In genomic region chr11:117202386-117203068, GRCh38 we compare ENCODE assay signal across 11 cellular contexts. TPM values are rescaled to one million over a fixed set of nuclear protein-coding genes. Genes with fewer than 3 reads are reported as not detected.
A peak's percentile ranks its signal among the peaks of the same experiment; 100 is the strongest.
DNase-seq lines count a peak whose midpoint lies in the region; ATAC-seq and TF ChIP-seq lines count a peak whose summit lies in the region.
"Had no signal": no experiment of that assay in that cellular context is flagged by ENCODE, and none has a peak within 500 bp of the region (broad histone marks: within the 10 kb centered on the region; RNA-seq: fewer than 3 reads in every experiment).

No MANE protein-coding gene starts in this region.

- no peak overlapping the region for H3K4me2 ChIP-seq in Karpas-422 (ENCODE audit: low read depth, low read length, poor library complexity, severe bottlenecking)

- H2AFZ ChIP-seq in ACC112 (ENCODE audit: low read length, unreplicated experiment) = no peak overlapping the region
- no peak overlapping the region for H2AFZ ChIP-seq in Karpas-422 (ENCODE audit: low read length)

- H3K9ac ChIP-seq in Karpas-422 (ENCODE audit: low read length) = no peak overlapping the region

- no peaks in the 10 kb centered on the region for H3K9me2 ChIP-seq in Karpas-422 (replicated peaks; ENCODE audit: insufficient read depth, low read length)

- H3K36me3 ChIP-seq in ACC112 (ENCODE audit: insufficient read depth, low read length) (peaks cover 14% of the 10 kb centered on the region; the same call in 1 of the 2 replicates), Karpas-422 (ENCODE audit: insufficient read depth, low read length) (no peaks in the 10 kb centered on the region), ovary (no peaks in the 10 kb centered on the region)

- ATAC-seq in GM21447 (IDR thresholded peaks at IDR 0.05; ENCODE audit: unreplicated experiment) = no peak
- ATAC-seq: sciatic nerve had no signal

- TF ChIP-seq POLR2A in ovary (IDR thresholded peaks at IDR 0.05) = no peak

- peak overlapping the region; percentile 80 for H3K27ac ChIP-seq in ACC112 (ENCODE audit: low read depth, low read length)
- H3K27ac ChIP-seq in Karpas-422 (ENCODE audit: low read length) = no peak overlapping the region
- H3K27ac ChIP-seq in ovary = peak overlapping the region; percentile 50 to 86

- TF ChIP-seq CTCF in fibroblast of villous mesenchyme (IDR thresholded peaks at IDR 0.05; ENCODE audit: insufficient read depth, low read depth, low read length) (no peak), ovary (IDR thresholded peaks at IDR 0.05) (no peak)

- intact Hi-C loops in ovary (cut with DNase I) (no loop called here), posterior vena cava (cut with DNase I) (no loop called here)

- no peaks in the 10 kb centered on the region for H4K20me1 ChIP-seq in Karpas-422 (ENCODE audit: insufficient read depth, low read depth, low read length)

- DNase-seq in Karpas-422 = peak; percentile 38
- no peak for DNase-seq in fibroblast of villous mesenchyme (ENCODE audit: low read depth)
- DNase-seq in ovary = no peak
- DNase-seq in posterior vena cava (ENCODE audit: low spot score) = no peak
- DNase-seq in cerebellar cortex (ENCODE audit: low spot score) = no peak
- no peak for DNase-seq in dedifferentiated amniotic fluid mesenchymal stem cell (ENCODE audit: extremely low spot score)
- DNase-seq: BE2C, NCI-H146 had no signal

- peaks cover 38% of the 10 kb centered on the region for H3K79me2 ChIP-seq in ACC112 (ENCODE audit: control insufficient read depth, insufficient read depth, low read length, unreplicated experiment)
- H3K79me2 ChIP-seq in Karpas-422 (ENCODE audit: low read length) = no peaks in the 10 kb centered on the region

- H3K27me3 ChIP-seq in ACC112 (ENCODE audit: insufficient read depth, low read length) = no peaks in the 10 kb centered on the region
- no peaks in the 10 kb centered on the region for H3K27me3 ChIP-seq in Karpas-422 (ENCODE audit: low read length)
- no peaks in the 10 kb centered on the region for H3K27me3 ChIP-seq in ovary
- H3K27me3 ChIP-seq: BE2C had no signal

- H3K4me1 ChIP-seq in ACC112 (ENCODE audit: control insufficient read depth, insufficient read depth, low read length, unreplicated experiment) (peaks cover 43% of the 10 kb centered on the region), Karpas-422 (ENCODE audit: low read length) (no peaks in the 10 kb centered on the region), ovary (ENCODE audit: insufficient read depth) (peaks cover 48% of the 10 kb centered on the region)
- H3K4me1 ChIP-seq: BE2C had no signal

- H3K9me3 ChIP-seq in Karpas-422 (ENCODE audit: low read length) (no peaks in the 10 kb centered on the region), ovary (no peaks in the 10 kb centered on the region)
- H3K9me3 ChIP-seq: BE2C had no signal

- H3K4me3 ChIP-seq in ACC112 (ENCODE audit: low read depth, low read length) = peak overlapping the region; percentile 74; the same call in 1 of the 2 replicates
- H3K4me3 ChIP-seq in Karpas-422 (ENCODE audit: low read length) = no peak overlapping the region
- H3K4me3 ChIP-seq in fibroblast of villous mesenchyme (ENCODE audit: low read depth, low read length) = peak overlapping the region; percentile 66
- peak overlapping the region; percentile 45 for H3K4me3 ChIP-seq in ovary

- 38 to 55% (median 42%) methylated on average over 7 of the region's 7 CpGs for WGBS in ovary, 3 donors

- TF ChIP-seq EP300 in ovary (IDR thresholded peaks at IDR 0.05) = no peak

RNA-seq across cellular contexts. Expression of gene TAGLN, which starts 3.4 kb away (rescaled TPM):
- 3.3 TPM in 2 replicates for total RNA-seq in Karpas-422 (2014; rRNA removed; shearing (Covaris generic); ENCODE audit: low replicate concordance)
- total RNA-seq in fibroblast of villous mesenchyme (4,185 and 5,577 TPM in 2 replicates), ovary (1,000 to 10,000 TPM in 3 of 7 donors, 100 to 1,000 TPM in 4; 491 to 2,646 (median 828) TPM), posterior vena cava (1,000 to 10,000 TPM; 5,409 to 9,264 TPM)
- 1,000 to 10,000 TPM; 1,650 to 3,307 TPM for polyA plus RNA-seq in ovary

RNA-seq across cellular contexts. Expression of gene SIDT2, which starts 24.0 kb away (rescaled TPM):
- total RNA-seq in Karpas-422 (2014; rRNA removed; shearing (Covaris generic); ENCODE audit: low replicate concordance) = 18.6 and 30.6 TPM in 2 replicates
- total RNA-seq in fibroblast of villous mesenchyme (23.5 and 24.2 TPM in 2 replicates), ovary (100 to 1,000 TPM in 1 of 7 donors, 10 to 100 TPM in 6; 36.5 to 141 (median 73.7) TPM), posterior vena cava (10 to 100 TPM; 39.2 to 49.5 TPM)
- polyA plus RNA-seq in ovary = 100 to 1,000 TPM in 1 of 2 donors, 10 to 100 TPM in 1; 59.2 to 106 TPM

RNA-seq across cellular contexts. Expression of gene PCSK7, which starts 29.3 kb away (rescaled TPM):
- 14.3 and 33.7 TPM in 2 replicates for total RNA-seq in Karpas-422 (2014; rRNA removed; shearing (Covaris generic); ENCODE audit: low replicate concordance)
- total RNA-seq in fibroblast of villous mesenchyme = 44.5 and 60.0 TPM in 2 replicates
- 10 to 100 TPM; 16.3 to 67.7 (median 32.2) TPM for total RNA-seq in ovary
- 10 to 100 TPM; 14.5 to 15.7 TPM for polyA plus RNA-seq in ovary
- total RNA-seq in posterior vena cava = 10 to 100 TPM; 41.9 to 48.6 TPM

RNA-seq across cellular contexts. Expression of gene RNF214, which starts 29.9 kb away (rescaled TPM):
- 7.0 and 10.1 TPM in 2 replicates for total RNA-seq in Karpas-422 (2014; rRNA removed; shearing (Covaris generic); ENCODE audit: low replicate concordance)
- total RNA-seq in fibroblast of villous mesenchyme = 11.6 and 14.2 TPM in 2 replicates
- total RNA-seq in ovary = 10 to 100 TPM in 6 of 7 donors, 1 to 10 TPM in 1; 9.7 to 40.9 (median 29.3) TPM
- 10 to 100 TPM; 12.8 to 22.7 TPM for polyA plus RNA-seq in ovary
- 10 to 100 TPM; 24.8 to 25.7 TPM for total RNA-seq in posterior vena cava

RNA-seq across cellular contexts. Expression of gene PAFAH1B2, which starts 58.4 kb away (rescaled TPM):
- 16.8 and 20.6 TPM in 2 replicates for total RNA-seq in Karpas-422 (2014; rRNA removed; shearing (Covaris generic); ENCODE audit: low replicate concordance)
- total RNA-seq in fibroblast of villous mesenchyme = 132 and 200 TPM in 2 replicates
- total RNA-seq in ovary = 10 to 100 TPM; 57.2 to 95.6 (median 83.3) TPM
- polyA plus RNA-seq in ovary = 10 to 100 TPM; 23.0 to 45.9 TPM
- total RNA-seq in posterior vena cava = 10 to 100 TPM; 56.4 to 61.2 TPM

Comparison
In these comparisons a context has a peak if more than half of its experiments do, and no peak if none do; other contexts are left out.
1. RNA of gene TAGLN, which starts 3.4 kb away (total RNA-seq): 5,409 to 9,264 TPM in posterior vena cava, 4,185 to 5,577 TPM in fibroblast of villous mesenchyme and 491 to 2,646 TPM in ovary; 3.3 TPM in Karpas-422; every median in the first group is over 100 times any median in the second.